Comparison of ENCODE assay signal across 10 cellular contexts in the genomic region with DNA sequence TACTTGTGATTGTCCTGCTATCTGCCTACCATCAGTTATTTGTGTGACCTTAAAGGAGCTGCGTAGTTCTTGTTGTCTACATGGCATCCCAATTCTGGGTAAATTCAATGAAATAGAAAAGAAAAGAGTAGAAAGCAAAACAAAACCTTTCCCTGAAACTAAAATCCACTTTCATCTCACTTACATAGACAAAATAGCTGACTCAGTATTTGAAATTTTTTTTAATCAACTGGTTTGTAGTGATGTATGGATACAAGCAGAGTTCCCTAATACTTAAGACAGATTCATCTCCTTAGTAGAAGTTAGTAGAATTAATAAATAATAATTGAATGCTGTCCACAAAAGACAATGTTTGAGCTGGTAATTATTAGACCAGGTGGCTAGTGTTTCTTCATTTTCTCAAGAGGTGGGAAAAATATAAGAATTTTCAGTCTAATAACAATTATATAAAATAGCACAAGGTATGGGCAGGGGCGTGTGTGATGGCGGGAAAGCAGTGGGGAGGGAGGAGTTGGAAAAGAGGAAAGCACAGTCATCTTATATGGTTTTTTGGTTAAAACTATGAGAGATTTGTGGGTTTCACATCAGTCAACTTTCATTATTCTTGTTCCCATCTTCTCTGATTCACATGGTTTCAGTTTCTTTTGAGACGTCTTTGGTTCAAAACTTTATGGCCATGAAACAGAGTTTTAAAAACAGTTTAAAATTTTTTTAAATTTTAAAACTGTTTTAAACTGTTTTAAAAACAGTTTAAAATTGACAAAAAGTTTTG.
DNase-seq lines count a peak whose midpoint lies in the region; ATAC-seq and TF ChIP-seq lines count a peak whose summit lies in the region.
"Had no signal": no experiment of that assay in that cellular context is flagged by ENCODE, and none has a peak within 500 bp of the region (broad histone marks: within the 10 kb centered on the region; RNA-seq: fewer than 3 reads in every experiment).

No MANE protein-coding gene starts in this region.

- peak; percentile 89 for ATAC-seq in GM18861 (IDR thresholded peaks at IDR 0.05; ENCODE audit: unreplicated experiment)
- ATAC-seq in GM21619 (IDR thresholded peaks at IDR 0.05; ENCODE audit: unreplicated experiment), result peak; percentile 96
- ATAC-seq in HG03521 (IDR thresholded peaks at IDR 0.05; ENCODE audit: unreplicated experiment), result peak; percentile 88

- no peaks in the 10 kb centered on the region for H3K4me1 ChIP-seq in OCI-LY7 (ENCODE audit: insufficient read depth, low read length, poor library complexity, severe bottlenecking)
- H3K4me1 ChIP-seq in ascending aorta, result peaks cover 0 to 7% of the 10 kb centered on the region in 2 donors
- H3K4me1 ChIP-seq: sigmoid colon had no signal

- POLR2A ChIA-PET in OCI-LY7 (lab: Charles Lee), result interaction anchor here (0.6 to 1.0 kb wide), 2 partner anchors 21 to 24 kb away, joined by 3 to 4 read pairs; no protein-coding TSS in a partner anchor

- H3K9me3 ChIP-seq in OCI-LY7 (ENCODE audit: low read length) (no peaks in the 10 kb centered on the region), ascending aorta (no peaks in the 10 kb centered on the region)
- H3K9me3 ChIP-seq: sigmoid colon had no signal

- no peaks in the 10 kb centered on the region for H4K20me1 ChIP-seq in OCI-LY7 (ENCODE audit: insufficient read depth, low read length)

- H3K36me3 ChIP-seq in OCI-LY7 (ENCODE audit: insufficient read depth, low read length) (no peaks in the 10 kb centered on the region), ascending aorta (no peaks in the 10 kb centered on the region)
- H3K36me3 ChIP-seq: sigmoid colon had no signal

- no peak overlapping the region for H2AFZ ChIP-seq in OCI-LY7 (ENCODE audit: low read length)

- no peak overlapping the region for H3K4me2 ChIP-seq in OCI-LY7 (ENCODE audit: low read length)

- DNase-seq in kidney tubule cell (ENCODE audit: low spot score) (peak; percentile 8), erythroblast (lab: John Stamatoyannopoulos, UW) (no peak), OCI-LY7 (ENCODE audit: low spot score) (no peak), ascending aorta (ENCODE audit: low spot score in 2 of 2) (no peak)
- DNase-seq in activated effector memory CD4-positive, alpha-beta T cell treated with anti-CD3 and anti-CD28 coated beads, Interleukin-2, amount 50 U/mL, for 16 hours, result no peak
- DNase-seq: NCI-H69, sigmoid colon had no signal

- H3K4me3 ChIP-seq in OCI-LY7 (ENCODE audit: low read depth, low read length, poor library complexity, severe bottlenecking), result no peak overlapping the region
- H3K4me3 ChIP-seq in ascending aorta, result no peak overlapping the region
- H3K4me3 ChIP-seq: sigmoid colon had no signal

- H3K27ac ChIP-seq in OCI-LY7 (ENCODE audit: low read depth, low read length, poor library complexity, severe bottlenecking) (no peak overlapping the region), ascending aorta (no peak overlapping the region)
- H3K27ac ChIP-seq: sigmoid colon had no signal

- TF ChIP-seq POLR2A in erythroblast (IDR thresholded peaks at IDR 0.05; ENCODE audit: low read length), result no peak

- H3K79me2 ChIP-seq in OCI-LY7 (ENCODE audit: insufficient read depth, low read depth, low read length), result no peaks in the 10 kb centered on the region

- TF ChIP-seq CTCF in OCI-LY7 (conservative IDR thresholded peaks at IDR 0.05; ENCODE audit: low read length) (no peak), ascending aorta (IDR thresholded peaks at IDR 0.05) (no peak)

- no peaks in the 10 kb centered on the region for H3K27me3 ChIP-seq in ascending aorta
- H3K27me3 ChIP-seq: sigmoid colon had no signal

- CTCF ChIA-PET in OCI-LY7 (lab: Charles Lee; ENCODE audit: unreplicated experiment), result no interaction called here

- intact Hi-C loops in OCI-LY7 (cut with micrococcal nuclease; ENCODE audit: unreplicated experiment), result no loop called here
- intact Hi-C loops in ascending aorta (cut with DNase I), result no loop called here

- no TSS peak for BruUV-seq in OCI-LY7 (replicated peaks; lab: Mats Ljungman, UMichigan)

- H3K9me2 ChIP-seq in OCI-LY7 (ENCODE audit: insufficient read depth, low read length), result no peaks in the 10 kb centered on the region
